8 cellular contexts compared by ENCODE assay signal in the genomic region with DNA sequence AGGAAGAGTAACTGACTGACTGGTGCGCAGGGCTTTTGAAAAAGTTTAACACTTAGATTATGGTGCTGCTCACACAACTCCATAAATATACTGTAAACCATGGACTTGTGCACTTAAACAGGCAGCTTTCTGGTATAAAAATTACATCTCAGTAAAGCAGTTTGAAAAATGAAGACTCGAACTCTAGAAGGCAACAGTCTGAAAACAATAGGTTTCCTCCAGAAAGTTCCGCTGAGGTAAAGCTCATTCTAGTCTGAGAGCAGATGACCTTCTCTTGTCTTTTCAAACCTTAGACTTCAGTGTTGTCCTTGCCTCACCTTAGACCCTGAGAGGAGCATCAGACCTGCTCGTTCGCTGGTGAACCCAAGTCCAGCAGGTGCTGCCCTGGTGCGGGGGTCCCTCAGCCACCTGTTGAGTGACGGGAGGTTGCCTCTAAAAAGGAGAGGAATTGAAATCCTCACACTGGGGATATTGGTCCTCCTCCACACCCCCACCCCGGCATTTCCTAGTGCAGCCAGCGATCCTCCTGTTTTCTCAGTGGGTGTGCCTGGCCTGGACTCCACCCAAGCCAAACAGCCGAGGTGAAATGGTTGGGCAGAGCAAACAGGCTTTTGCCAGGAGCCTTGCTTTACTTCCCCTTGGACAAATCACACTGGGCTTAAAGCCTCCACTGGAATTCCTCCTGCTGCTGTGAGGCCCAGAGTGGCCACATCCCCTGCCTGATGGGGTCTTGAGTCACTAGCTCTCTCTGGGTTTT. TPM values are rescaled to one million over a fixed set of nuclear protein-coding genes. Genes with fewer than 3 reads are reported as not detected.
DNase-seq lines count a peak whose midpoint lies in the region; ATAC-seq and TF ChIP-seq lines count a peak whose summit lies in the region.

No MANE protein-coding gene starts in this region.

- intact Hi-C loops in sciatic nerve (cut with DNase I): no loop called here

- H3K4me1 ChIP-seq in HAP-1 (peaks cover 31% of the 10 kb centered on the region), RWPE2 (ENCODE audit: insufficient read depth, poor library complexity, severe bottlenecking) (peaks cover 51% of the 10 kb centered on the region)

- TF ChIP-seq CTCF in RWPE2 (IDR thresholded peaks at IDR 0.05; ENCODE audit: poor library complexity, severe bottlenecking) (no peak), foreskin fibroblast (IDR thresholded peaks at IDR 0.05; ENCODE audit: low read depth, low read length) (no peak)

- H3K27me3 ChIP-seq in HAP-1 (ENCODE audit: low read depth): no peaks in the 10 kb centered on the region
- no peaks in the 10 kb centered on the region for H3K27me3 ChIP-seq in RWPE2 (ENCODE audit: insufficient read depth, poor library complexity, severe bottlenecking)

- ATAC-seq in RWPE2 (ENCODE audit: low read depth): peak; percentile 59
- ATAC-seq in sciatic nerve: peak; percentile 27
- ATAC-seq in GM18511 (IDR thresholded peaks at IDR 0.05; ENCODE audit: unreplicated experiment): no peak

- H3K9me3 ChIP-seq in HAP-1 (no peaks in the 10 kb centered on the region), RWPE2 (ENCODE audit: severe bottlenecking) (no peaks in the 10 kb centered on the region)

- H3K4me3 ChIP-seq in HAP-1: no peak overlapping the region
- no peak overlapping the region for H3K4me3 ChIP-seq in RWPE2 (ENCODE audit: severe bottlenecking)
- H3K4me3 ChIP-seq in foreskin fibroblast (ENCODE audit: low read depth in 1 of 2, low read length in 2 of 2): no peak overlapping the region

- H3K36me3 ChIP-seq in HAP-1 (replicated peaks) (no peaks in the 10 kb centered on the region), RWPE2 (ENCODE audit: low read depth) (no peaks in the 10 kb centered on the region)

- in situ Hi-C loops in HAP-1 (cut with MboI; ENCODE audit: low sequenced_read_pairs): no loop called here

- DNase-seq in HAP-1 (ENCODE audit: low spot score in 2 of 2) (peak; percentile 33 to 60), RWPE2 (ENCODE audit: low spot score) (no peak), foreskin fibroblast (peak; percentile 80 to 93), sciatic nerve (ENCODE audit: low spot score) (no peak)
- DNase-seq in stimulated activated CD4-positive, alpha-beta T cell treated with anti-CD3 and anti-CD28 coated beads, Interleukin-2, amount 100 ng/mL, for 24 hours: no peak
- DNase-seq in activated T-cell treated with anti-CD3 and anti-CD28 coated beads, Interleukin-2, amount 50 U/mL, for 1 hour: no peak
- no peak for DNase-seq in stimulated activated CD4-positive, alpha-beta T cell treated with anti-CD3 and anti-CD28 coated beads, Interleukin-1b, Interleukin-23, amount 100 ng/mL, for 48 hours

- H3K27ac ChIP-seq in RWPE2 (ENCODE audit: poor library complexity, severe bottlenecking): peak overlapping the region; percentile 97

RNA-seq across cellular contexts. Expression of a gene that starts 14.7 kb away (rescaled TPM):
- total RNA-seq in sciatic nerve: 37.9 TPM

RNA-seq across cellular contexts. Expression of a gene that starts 37.7 kb away (rescaled TPM):
- total RNA-seq in sciatic nerve: 59.3 TPM

Comparison
In these comparisons a context has a peak if more than half of its experiments do, and no peak if none do; other contexts are left out.
1. DNase-seq: peak in HAP-1 (2 of 2) and foreskin fibroblast (2 of 2); none in RWPE2 (single experiment), sciatic nerve (single experiment), stimulated activated CD4-positive, alpha-beta T cell treated with anti-CD3 and anti-CD28 coated beads, Interleukin-2, amount 100 ng/mL, for 24 hours (0 of 2), activated T-cell treated with anti-CD3 and anti-CD28 coated beads, Interleukin-2, amount 50 U/mL, for 1 hour (single experiment) and stimulated activated CD4-positive, alpha-beta T cell treated with anti-CD3 and anti-CD28 coated beads, Interleukin-1b, Interleukin-23, amount 100 ng/mL, for 48 hours (single experiment).